Comparison of ENCODE assay signal across 13 cellular contexts in the genomic region with DNA sequence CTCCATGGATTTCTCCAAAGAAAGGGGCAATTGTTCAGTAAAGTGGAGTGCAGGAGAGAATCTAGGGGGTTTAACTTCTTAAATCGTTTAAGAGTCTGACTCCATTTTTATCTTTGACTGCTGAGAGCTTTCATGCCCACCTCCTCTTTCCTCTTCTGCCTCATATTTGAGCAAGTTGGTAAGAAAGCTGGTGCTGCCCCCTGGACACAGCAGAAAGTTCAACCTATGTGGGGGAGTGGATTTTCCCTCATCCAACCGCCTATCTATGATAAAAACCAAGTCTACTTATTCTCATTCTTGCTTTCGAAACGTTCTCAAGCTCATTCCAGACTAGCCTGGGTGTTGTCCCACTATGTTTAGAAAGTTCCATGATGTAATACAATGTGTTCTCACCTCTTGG. TPM values are rescaled to one million over a fixed set of nuclear protein-coding genes. Genes with fewer than 3 reads are reported as not detected.
DNase-seq lines count a peak whose midpoint lies in the region; ATAC-seq, FAIRE-seq and TF ChIP-seq lines count a peak whose summit lies in the region.
"Had no signal": no experiment of that assay in that cellular context is flagged by ENCODE, and none has a peak within 500 bp of the region (broad histone marks: within the 10 kb centered on the region; RNA-seq: fewer than 3 reads in every experiment).

No MANE protein-coding gene starts in this region.

- peak; percentile 25 for DNase-seq in activated naive CD8-positive, alpha-beta T cell treated with anti-CD3 and anti-CD28 coated beads, Interleukin-2, amount 50 U/mL, for 16 hours (ENCODE audit: low read depth, low spot score)
- no peak for DNase-seq in activated naive CD8-positive, alpha-beta T cell treated with anti-CD3 and anti-CD28 coated beads for 36 hours
- DNase-seq in MV-4-11 (lab: John Stamatoyannopoulos, UW) (peak; percentile 15), K562 (ENCODE audit: extremely low read depth in 1 of 4, low spot score in 3 of 4) (peak in 1 of 4 experiments; percentile 4), retinal pigment epithelial cell (ENCODE audit: low read depth) (no peak), NCI-H1092 treated with DMSO at 0.1 percent for 48 hours (lab: John Stamatoyannopoulos, UW) (no peak), cerebellar nuclear complex (lab: John Stamatoyannopoulos, UW) (no peak), globus pallidus (ENCODE audit: low spot score) (no peak)
- DNase-seq: activated naive CD8-positive, alpha-beta T cell treated with anti-CD3 and anti-CD28 coated beads, Interleukin-2, amount 10 ng/mL, durations not matched to agents 7 days and 5 days; dorsolateral prefrontal cortex; nucleus accumbens had no signal

- H3K4me2 ChIP-seq in K562 (ENCODE audit: insufficient read depth, low read length), result no peak overlapping the region

- no peak for ATAC-seq in K562

- TF ChIP-seq POLR2A in K562 (conservative IDR thresholded peaks at IDR 0.05), result no peak

- no peaks in the 10 kb centered on the region; a peak in 1 of 5 replicates for H3K27me3 ChIP-seq in K562 (ENCODE audit: control insufficient read depth in 2 of 2, insufficient read depth in 2 of 2, low read length in 2 of 2)
- H3K27me3 ChIP-seq: dorsolateral prefrontal cortex had no signal

- H4K20me1 ChIP-seq in K562 (replicated peaks; ENCODE audit: control insufficient read depth, insufficient read depth, low read length), result no peaks in the 10 kb centered on the region

- no peak overlapping the region for H3K27ac ChIP-seq in K562 (ENCODE audit: extremely low read depth, low read depth, low read length)
- H3K27ac ChIP-seq: dorsolateral prefrontal cortex, VCaP had no signal

- H3K4me3 Mint-ChIP-seq in activated naive CD8-positive, alpha-beta T cell treated with anti-CD3 and anti-CD28 coated beads for 36 hours, result no peak overlapping the region
- H3K4me3 Mint-ChIP-seq: activated naive CD8-positive, alpha-beta T cell treated with anti-CD3 and anti-CD28 coated beads, Interleukin-2, amount 10 ng/mL, durations not matched to agents 7 days and 5 days had no signal

- intact Hi-C loops in K562 (cut with micrococcal nuclease), result loop anchor here (10.0 kb wide), 1 partner anchor 168 kb away; no protein-coding TSS in a partner anchor

- peaks cover 21% of the 10 kb centered on the region for H3K4me1 Mint-ChIP-seq in activated naive CD8-positive, alpha-beta T cell treated with anti-CD3 and anti-CD28 coated beads for 36 hours

- H3K27ac Mint-ChIP-seq in activated naive CD8-positive, alpha-beta T cell treated with anti-CD3 and anti-CD28 coated beads for 36 hours, result no peak overlapping the region
- H3K27ac Mint-ChIP-seq: activated naive CD8-positive, alpha-beta T cell treated with anti-CD3 and anti-CD28 coated beads, Interleukin-2, amount 10 ng/mL, durations not matched to agents 7 days and 5 days had no signal

- H3K9me3 ChIP-seq in K562 (replicated peaks; ENCODE audit: control insufficient read depth, insufficient read depth, low read depth, low read length), result no peaks in the 10 kb centered on the region

- H3K9ac ChIP-seq in K562 (ENCODE audit: insufficient read depth in 1 of 2, low read depth in 2 of 2, low read length in 2 of 2), result no peak overlapping the region

- TF ChIP-seq RAD21 in K562 (CRISPR knock-in tag; conservative IDR thresholded peaks at IDR 0.05 in 1 of 2, IDR thresholded peaks at IDR 0.05 in 1 of 2), result peak in 1 of 2 experiments; percentile 32; a peak in 1 of 4 replicates

- H3K9me1 ChIP-seq in K562 (ENCODE audit: control insufficient read depth, insufficient read depth, low read length), result no peaks in the 10 kb centered on the region

- H3K27me3 Mint-ChIP-seq in activated naive CD8-positive, alpha-beta T cell treated with anti-CD3 and anti-CD28 coated beads for 36 hours, result peaks cover 2% of the 10 kb centered on the region
- H3K27me3 Mint-ChIP-seq: activated naive CD8-positive, alpha-beta T cell treated with anti-CD3 and anti-CD28 coated beads, Interleukin-2, amount 10 ng/mL, durations not matched to agents 7 days and 5 days had no signal

- no peak overlapping the region for H2AFZ ChIP-seq in K562 (ENCODE audit: low read depth, low read length)

- 0% methylated on average over 4 of the region's 4 CpGs for WGBS in K562 (ENCODE audit: insufficient coverage, low coverage, missing lambda C conversion rate)

- POLR2A ChIA-PET in K562 (lab: Yijun Ruan, JAX), result no interaction called here

- no peaks in the 10 kb centered on the region for H3K4me1 ChIP-seq in K562 (replicated peaks in 1 of 2; ENCODE audit: control insufficient read depth in 2 of 2, insufficient read depth in 2 of 2, low read length in 2 of 2)

- peaks cover 13% of the 10 kb centered on the region for H3K36me3 Mint-ChIP-seq in activated naive CD8-positive, alpha-beta T cell treated with anti-CD3 and anti-CD28 coated beads for 36 hours

- H3K79me2 ChIP-seq in K562 (ENCODE audit: control insufficient read depth, insufficient read depth, low read length), result no peaks in the 10 kb centered on the region

- peaks cover 7% of the 10 kb centered on the region for H3K9me3 Mint-ChIP-seq in activated naive CD8-positive, alpha-beta T cell treated with anti-CD3 and anti-CD28 coated beads for 36 hours

- in situ Hi-C loops in K562 (cut with MboI), result no loop called here

- TF ChIP-seq EP300 in K562 (IDR thresholded peaks at IDR 0.05; ENCODE audit: low read length), result no peak

- TF ChIP-seq CTCF in K562 (IDR thresholded peaks at IDR 0.05 in 2 of 3, conservative IDR thresholded peaks at IDR 0.05 in 1 of 3; ENCODE audit: insufficient read depth in 2 of 3, low read depth in 1 of 3, low read length in 3 of 3), result peak in 2 of 3 experiments; percentile 14 to 22; a peak in 1 of 6 replicates
- peak; percentile 17 for TF ChIP-seq CTCF in retinal pigment epithelial cell (conservative IDR thresholded peaks at IDR 0.05; ENCODE audit: low read depth, low read length)

- H3K36me3 ChIP-seq in K562 (ENCODE audit: control insufficient read depth, insufficient read depth, low read length), result no peaks in the 10 kb centered on the region

- no TSS peak for BruUV-seq in K562 (replicated peaks; lab: Mats Ljungman, UMichigan)

- CTCF ChIA-PET in K562 (lab: Yijun Ruan, JAX; ENCODE audit: low intra/inter-chr PET ratio), result no interaction called here

- H3K4me3 ChIP-seq in K562, result no peak overlapping the region
- H3K4me3 ChIP-seq in retinal pigment epithelial cell (ENCODE audit: low read length), result no peak overlapping the region
- H3K4me3 ChIP-seq: dorsolateral prefrontal cortex had no signal

- no peak for FAIRE-seq in K562 (lab: Jason Lieb, UNC)

TF ChIP-seq in K562, 482 proteins besides CTCF, POLR2A, EP300 and RAD21 (continues in another document):
- TF ChIP-seq, protein P1, sequence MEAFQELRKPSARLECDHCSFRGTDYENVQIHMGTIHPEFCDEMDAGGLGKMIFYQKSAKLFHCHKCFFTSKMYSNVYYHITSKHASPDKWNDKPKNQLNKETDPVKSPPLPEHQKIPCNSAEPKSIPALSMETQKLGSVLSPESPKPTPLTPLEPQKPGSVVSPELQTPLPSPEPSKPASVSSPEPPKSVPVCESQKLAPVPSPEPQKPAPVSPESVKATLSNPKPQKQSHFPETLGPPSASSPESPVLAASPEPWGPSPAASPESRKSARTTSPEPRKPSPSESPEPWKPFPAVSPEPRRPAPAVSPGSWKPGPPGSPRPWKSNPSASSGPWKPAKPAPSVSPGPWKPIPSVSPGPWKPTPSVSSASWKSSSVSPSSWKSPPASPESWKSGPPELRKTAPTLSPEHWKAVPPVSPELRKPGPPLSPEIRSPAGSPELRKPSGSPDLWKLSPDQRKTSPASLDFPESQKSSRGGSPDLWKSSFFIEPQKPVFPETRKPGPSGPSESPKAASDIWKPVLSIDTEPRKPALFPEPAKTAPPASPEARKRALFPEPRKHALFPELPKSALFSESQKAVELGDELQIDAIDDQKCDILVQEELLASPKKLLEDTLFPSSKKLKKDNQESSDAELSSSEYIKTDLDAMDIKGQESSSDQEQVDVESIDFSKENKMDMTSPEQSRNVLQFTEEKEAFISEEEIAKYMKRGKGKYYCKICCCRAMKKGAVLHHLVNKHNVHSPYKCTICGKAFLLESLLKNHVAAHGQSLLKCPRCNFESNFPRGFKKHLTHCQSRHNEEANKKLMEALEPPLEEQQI (IDR thresholded peaks at IDR 0.05), result no peak
- no peak for TF ChIP-seq RUNX1 (IDR thresholded peaks at IDR 0.05; ENCODE audit: low read depth)
- TF ChIP-seq THRAP3 (IDR thresholded peaks at IDR 0.05; ENCODE audit: borderline replicate concordance), result no peak
- no peak for TF ChIP-seq ARID2 (IDR thresholded peaks at IDR 0.05)
- TF ChIP-seq ZBTB1 (CRISPR knock-in tag; IDR thresholded peaks at IDR 0.05; ENCODE audit: borderline replicate concordance, low read depth), result no peak
- no peak for TF ChIP-seq CBX5 (IDR thresholded peaks at IDR 0.05; ENCODE audit: borderline replicate concordance, low read depth)
- TF ChIP-seq FOXJ3 (CRISPR knock-in tag; IDR thresholded peaks at IDR 0.05), result no peak
- no peak for TF ChIP-seq TSC22D4 (tag; IDR thresholded peaks at IDR 0.05)
- no peak for TF ChIP-seq RBM34 (IDR thresholded peaks at IDR 0.05; ENCODE audit: borderline replicate concordance, insufficient read depth, low read length)
- TF ChIP-seq ARHGAP35 (IDR thresholded peaks at IDR 0.05; ENCODE audit: partially characterized antibody), result no peak
- no peak for TF ChIP-seq FOXA1 (IDR thresholded peaks at IDR 0.05; ENCODE audit: borderline replicate concordance)

RNA-seq across cellular contexts. Expression of a gene that starts 26.0 kb away (rescaled TPM):
- 1 to 10 TPM; 1.1 to 1.3 TPM for total RNA-seq in activated naive CD8-positive, alpha-beta T cell treated with anti-CD3 and anti-CD28 coated beads for 36 hours
- total RNA-seq in K562 (2011; cell fraction: chromatin; rRNA removed; ENCODE audit: low replicate concordance), result not detected in 2 replicates
- total RNA-seq in K562 (2011; cell fraction: nucleolus; rRNA removed), result not detected in 2 replicates
- not detected in 2 replicates for total RNA-seq in K562 (2011; cell fraction: nucleoplasm; rRNA removed)
- total RNA-seq in K562 (2014; rRNA removed), result not detected in 2 replicates
- total RNA-seq in K562 (2014; rRNA removed; fragmentation: Illumina TruSeq; extraction: Trizol), result not detected in 2 replicates
- not detected in 2 replicates for total RNA-seq in K562 (2015; rRNA removed; fragmentation: Illumina TruSeq; extraction: Trizol)
- total RNA-seq in K562 (2021), result not detected in 2 replicates
- not detected in 2 replicates for polyA plus RNA-seq in K562 (2011; rRNA removed)
- polyA plus RNA-seq in K562 (2011; cell fraction: cytosol; rRNA removed), result not detected in 2 replicates
- not detected in 2 replicates for polyA plus RNA-seq in K562 (2011; cell fraction: nucleus; rRNA removed)
- 0.08 and 0.10 TPM in 2 replicates for polyA plus RNA-seq in K562 (2012)
- 0.04 TPM in 1 of 2 replicates, not detected in the other for polyA plus RNA-seq in K562 (2014; fragmentation: Illumina TruSeq; extraction: Trizol)
- polyA plus RNA-seq in K562 (2014; fragmentation: Nextera tagmentation; extraction: Ambion mirVana), result under 1 TPM in 1 of 2 experiments, not detected in 1; 0.04 TPM
- polyA plus RNA-seq in K562 (2014; rRNA removed), result not detected in 2 replicates
- polyA minus RNA-seq in K562 (2011; rRNA and poly(A)+ RNA removed), result not detected in 2 replicates
- polyA minus RNA-seq in K562 (2011; cell fraction: cytosol; rRNA and poly(A)+ RNA removed), result not detected in 2 replicates
- polyA minus RNA-seq in K562 (2011; cell fraction: nucleus; rRNA and poly(A)+ RNA removed), result not detected in 2 replicates
- total RNA-seq: MCF 10A had no signal

Comparison
In these comparisons a context has a peak if more than half of its experiments do, and no peak if none do; other contexts are left out.
1. DNase-seq: peak in activated naive CD8-positive, alpha-beta T cell treated with anti-CD3 and anti-CD28 coated beads, Interleukin-2, amount 50 U/mL, for 16 hours (single experiment) and MV-4-11 (single experiment); none in activated naive CD8-positive, alpha-beta T cell treated with anti-CD3 and anti-CD28 coated beads for 36 hours (single experiment), retinal pigment epithelial cell (single experiment), NCI-H1092 treated with DMSO at 0.1 percent for 48 hours (single experiment), cerebellar nuclear complex (0 of 2) and globus pallidus (single experiment).